Comparison of ENCODE assay signal across 23 cellular contexts in the genomic region with DNA sequence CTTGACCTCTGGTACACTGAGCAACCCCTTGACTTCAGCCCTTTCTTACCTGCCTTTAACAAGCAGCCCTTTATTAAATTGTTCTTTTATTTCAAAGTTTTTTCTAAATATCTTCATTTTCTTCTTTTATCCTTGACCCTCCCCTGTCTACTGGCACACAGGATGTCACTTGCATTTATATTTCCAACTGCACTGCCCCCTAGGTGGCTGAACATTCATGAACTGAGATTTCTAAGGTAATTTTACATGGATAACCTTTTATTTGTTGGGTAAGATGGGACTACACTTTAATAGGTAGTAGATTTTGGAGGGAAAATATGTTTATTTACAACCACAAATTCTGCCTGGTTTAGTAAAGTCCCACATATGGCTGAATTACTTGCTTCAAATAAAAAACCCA.
DNase-seq lines count a peak whose midpoint lies in the region; ATAC-seq and TF ChIP-seq lines count a peak whose summit lies in the region.
"Had no signal": no experiment of that assay in that cellular context is flagged by ENCODE, and none has a peak within 500 bp of the region (broad histone marks: within the 10 kb centered on the region; RNA-seq: fewer than 3 reads in every experiment).

No MANE protein-coding gene starts in this region.

- POLR2A ChIA-PET in activated CD8-positive, alpha-beta T cell treated with anti-CD3 and anti-CD28 coated beads for 36 hours (lab: Charles Lee), result no interaction called here
- POLR2A ChIA-PET in activated CD8-positive, alpha-beta T cell treated with anti-CD3 and anti-CD28 coated beads, Interleukin-2, amount 10 ng/mL, durations not matched to agents 7 days and 5 days (lab: Charles Lee), result no interaction called here

- H3K4me3 ChIP-seq in WERI-Rb-1 (ENCODE audit: low read depth, low read length) (no peak overlapping the region), osteoblast (ENCODE audit: insufficient read depth, low read length) (no peak overlapping the region)
- H3K4me3 ChIP-seq: gastroesophageal sphincter, lower lobe of right lung, tibial nerve had no signal

- H3K9me3 ChIP-seq in WERI-Rb-1 (ENCODE audit: severe bottlenecking), result no peaks in the 10 kb centered on the region
- no peaks in the 10 kb centered on the region for H3K9me3 ChIP-seq in osteoblast (ENCODE audit: low read depth, low read length)
- H3K9me3 ChIP-seq: gastroesophageal sphincter, lower lobe of right lung, tibial nerve had no signal

- H3K27me3 ChIP-seq in WERI-Rb-1 (ENCODE audit: insufficient read depth, low read depth, severe bottlenecking) (no peaks in the 10 kb centered on the region), osteoblast (ENCODE audit: insufficient read depth, low read length) (no peaks in the 10 kb centered on the region)
- H3K27me3 ChIP-seq: gastroesophageal sphincter, tibial nerve had no signal

- H3K79me2 ChIP-seq in osteoblast (ENCODE audit: insufficient read depth, low read length), result no peaks in the 10 kb centered on the region

- peaks cover 2% of the 10 kb centered on the region for H3K27me3 Mint-ChIP-seq in activated CD8-positive, alpha-beta T cell treated with anti-CD3 and anti-CD28 coated beads for 36 hours
- no peaks in the 10 kb centered on the region for H3K27me3 Mint-ChIP-seq in activated CD8-positive, alpha-beta T cell treated with anti-CD3 and anti-CD28 coated beads, Interleukin-2, amount 10 ng/mL, durations not matched to agents 7 days and 5 days (ENCODE audit: low read depth)
- H3K27me3 Mint-ChIP-seq in HFFc6 (ENCODE audit: insufficient read depth), result no peaks in the 10 kb centered on the region; the same call in 1 of the 2 replicates
- H3K27me3 Mint-ChIP-seq: activated CD4-positive, alpha-beta memory T cell treated with anti-CD3 and anti-CD28 coated beads, Interleukin-2, amount 10 ng/mL, durations not matched to agents 7 days and 5 days; stimulated activated naive CD8-positive, alpha-beta T cell treated with anti-CD3 and anti-CD28 coated beads, Interleukin-15, amount 100 ng/mL, for 72 hours had no signal

- DNase-seq in activated CD8-positive, alpha-beta T cell treated with anti-CD3 and anti-CD28 coated beads for 36 hours, result peak; percentile 8
- no peak for DNase-seq in activated CD8-positive, alpha-beta T cell treated with anti-CD3 and anti-CD28 coated beads, Interleukin-2, amount 10 ng/mL, durations not matched to agents 7 days and 5 days
- DNase-seq in HFFc6, result no peak
- no peak for DNase-seq in WERI-Rb-1
- DNase-seq in osteoblast (ENCODE audit: insufficient read length, low spot score, missing footprints), result no peak
- no peak for DNase-seq in hippocampal formation (lab: John Stamatoyannopoulos, UW)
- no peak for DNase-seq in NK-92 (lab: John Stamatoyannopoulos, UW; ENCODE audit: unreplicated experiment)
- no peak for DNase-seq in effector CD4-positive, alpha-beta T cell
- DNase-seq: activated CD4-positive, alpha-beta memory T cell treated with anti-CD3 and anti-CD28 coated beads, Interleukin-2, amount 10 ng/mL, durations not matched to agents 7 days and 5 days; activated CD4-positive, CD25-positive, alpha-beta regulatory T cell treated with anti-CD3 and anti-CD28 coated beads, Interleukin-2, amount 50 U/mL, for 72 hours; activated gamma-delta T cell; DMS53; effector CD8-positive, alpha-beta T cell; islet precursor cell; lower lobe of right lung; NCI-H1417; NCI-H2081; NCI-H774; OCI-M1; SHP77; stimulated activated naive CD8-positive, alpha-beta T cell treated with anti-CD3 and anti-CD28 coated beads, Interleukin-15, amount 100 ng/mL, for 72 hours had no signal

- no peak overlapping the region for H3K4me2 ChIP-seq in osteoblast (ENCODE audit: insufficient read depth, low read length)

- peaks cover 10% of the 10 kb centered on the region for H3K4me1 Mint-ChIP-seq in activated CD8-positive, alpha-beta T cell treated with anti-CD3 and anti-CD28 coated beads for 36 hours (ENCODE audit: low read depth)
- no peaks in the 10 kb centered on the region for H3K4me1 Mint-ChIP-seq in activated CD8-positive, alpha-beta T cell treated with anti-CD3 and anti-CD28 coated beads, Interleukin-2, amount 10 ng/mL, durations not matched to agents 7 days and 5 days (ENCODE audit: low read depth)
- 0 out of 2 replicates have a peak, but pooled peaks cover 6% of the 10 kb centered on the region for H3K4me1 Mint-ChIP-seq in HFFc6 (ENCODE audit: low read depth)
- H3K4me1 Mint-ChIP-seq: stimulated activated naive CD8-positive, alpha-beta T cell treated with anti-CD3 and anti-CD28 coated beads, Interleukin-15, amount 100 ng/mL, for 72 hours had no signal

- no peaks in the 10 kb centered on the region for H3K4me1 ChIP-seq in osteoblast (ENCODE audit: insufficient read depth, low read length)
- H3K4me1 ChIP-seq: gastroesophageal sphincter, lower lobe of right lung, tibial nerve had no signal

- H3K9me3 Mint-ChIP-seq in activated CD8-positive, alpha-beta T cell treated with anti-CD3 and anti-CD28 coated beads for 36 hours, result no peaks in the 10 kb centered on the region
- no peaks in the 10 kb centered on the region for H3K9me3 Mint-ChIP-seq in activated CD8-positive, alpha-beta T cell treated with anti-CD3 and anti-CD28 coated beads, Interleukin-2, amount 10 ng/mL, durations not matched to agents 7 days and 5 days (ENCODE audit: insufficient read depth)
- H3K9me3 Mint-ChIP-seq in HFFc6, result no peaks in the 10 kb centered on the region
- H3K9me3 Mint-ChIP-seq: activated CD4-positive, alpha-beta memory T cell treated with anti-CD3 and anti-CD28 coated beads, Interleukin-2, amount 10 ng/mL, durations not matched to agents 7 days and 5 days; stimulated activated naive CD8-positive, alpha-beta T cell treated with anti-CD3 and anti-CD28 coated beads, Interleukin-15, amount 100 ng/mL, for 72 hours had no signal

- H3K27ac Mint-ChIP-seq in activated CD8-positive, alpha-beta T cell treated with anti-CD3 and anti-CD28 coated beads for 36 hours, result no peak overlapping the region
- no peak overlapping the region for H3K27ac Mint-ChIP-seq in activated CD8-positive, alpha-beta T cell treated with anti-CD3 and anti-CD28 coated beads, Interleukin-2, amount 10 ng/mL, durations not matched to agents 7 days and 5 days
- no peak overlapping the region for H3K27ac Mint-ChIP-seq in HFFc6
- H3K27ac Mint-ChIP-seq: activated CD4-positive, alpha-beta memory T cell treated with anti-CD3 and anti-CD28 coated beads, Interleukin-2, amount 10 ng/mL, durations not matched to agents 7 days and 5 days; stimulated activated naive CD8-positive, alpha-beta T cell treated with anti-CD3 and anti-CD28 coated beads, Interleukin-15, amount 100 ng/mL, for 72 hours had no signal

- no peak for ATAC-seq in activated CD8-positive, alpha-beta T cell treated with anti-CD3 and anti-CD28 coated beads for 36 hours
- no peak for ATAC-seq in activated CD8-positive, alpha-beta T cell treated with anti-CD3 and anti-CD28 coated beads, Interleukin-2, amount 10 ng/mL, durations not matched to agents 7 days and 5 days
- ATAC-seq: gastroesophageal sphincter; lower lobe of right lung; stimulated activated naive CD8-positive, alpha-beta T cell treated with anti-CD3 and anti-CD28 coated beads, Interleukin-15, amount 100 ng/mL, for 72 hours had no signal

- H3K4me3 Mint-ChIP-seq in activated CD8-positive, alpha-beta T cell treated with anti-CD3 and anti-CD28 coated beads for 36 hours, result no peak overlapping the region
- no peak overlapping the region for H3K4me3 Mint-ChIP-seq in activated CD8-positive, alpha-beta T cell treated with anti-CD3 and anti-CD28 coated beads, Interleukin-2, amount 10 ng/mL, durations not matched to agents 7 days and 5 days
- no peak overlapping the region for H3K4me3 Mint-ChIP-seq in HFFc6
- H3K4me3 Mint-ChIP-seq: activated CD4-positive, alpha-beta memory T cell treated with anti-CD3 and anti-CD28 coated beads, Interleukin-2, amount 10 ng/mL, durations not matched to agents 7 days and 5 days; stimulated activated naive CD8-positive, alpha-beta T cell treated with anti-CD3 and anti-CD28 coated beads, Interleukin-15, amount 100 ng/mL, for 72 hours had no signal

- no peak overlapping the region for H2AFZ ChIP-seq in osteoblast (ENCODE audit: low read length)

- H4K20me1 ChIP-seq in osteoblast (ENCODE audit: insufficient read depth, low read length), result no peaks in the 10 kb centered on the region

- TF ChIP-seq CTCF in activated CD8-positive, alpha-beta T cell treated with anti-CD3 and anti-CD28 coated beads for 36 hours (IDR thresholded peaks at IDR 0.05), result no peak
- peak; percentile 48; the same call in 1 of the 2 replicates for TF ChIP-seq CTCF in HFFc6 (IDR thresholded peaks at IDR 0.05)
- TF ChIP-seq CTCF in WERI-Rb-1 (IDR thresholded peaks at IDR 0.05; ENCODE audit: low read depth, low read length), result 0 out of 2 replicates have a peak, but pooled peaks have one; percentile 7
- TF ChIP-seq CTCF in osteoblast (IDR thresholded peaks at IDR 0.05; ENCODE audit: extremely low read depth, low read depth, low read length), result peak; percentile 19

- CTCF ChIA-PET in activated CD8-positive, alpha-beta T cell treated with anti-CD3 and anti-CD28 coated beads for 36 hours (lab: Charles Lee), result no interaction called here
- CTCF ChIA-PET in activated CD8-positive, alpha-beta T cell treated with anti-CD3 and anti-CD28 coated beads, Interleukin-2, amount 10 ng/mL, durations not matched to agents 7 days and 5 days (lab: Charles Lee), result no interaction called here

- H3K36me3 Mint-ChIP-seq in activated CD8-positive, alpha-beta T cell treated with anti-CD3 and anti-CD28 coated beads for 36 hours (ENCODE audit: low read depth), result no peaks in the 10 kb centered on the region
- H3K36me3 Mint-ChIP-seq in activated CD8-positive, alpha-beta T cell treated with anti-CD3 and anti-CD28 coated beads, Interleukin-2, amount 10 ng/mL, durations not matched to agents 7 days and 5 days (ENCODE audit: low read depth), result no peaks in the 10 kb centered on the region
- no peaks in the 10 kb centered on the region for H3K36me3 Mint-ChIP-seq in HFFc6 (ENCODE audit: low read depth)

- intact Hi-C loops in activated CD8-positive, alpha-beta T cell treated with anti-CD3 and anti-CD28 coated beads for 36 hours (cut with micrococcal nuclease), result no loop called here

- H3K36me3 ChIP-seq in WERI-Rb-1, result no peaks in the 10 kb centered on the region
- no peaks in the 10 kb centered on the region for H3K36me3 ChIP-seq in osteoblast (ENCODE audit: insufficient read depth, low read length)
- H3K36me3 ChIP-seq: gastroesophageal sphincter, lower lobe of right lung, tibial nerve had no signal

- no peak overlapping the region for H3K27ac ChIP-seq in WERI-Rb-1
- no peak overlapping the region for H3K27ac ChIP-seq in osteoblast (ENCODE audit: low read depth, low read length)
- H3K27ac ChIP-seq: gastroesophageal sphincter, lower lobe of right lung, tibial nerve had no signal
